In genomic region chr10:31762306-31762705, GRCh38 we compare ENCODE assay signal across 15 cellular contexts.
DNase-seq lines count a peak whose midpoint lies in the region; ATAC-seq and TF ChIP-seq lines count a peak whose summit lies in the region.
"Had no signal": no experiment of that assay in that cellular context is flagged by ENCODE, and none has a peak within 500 bp of the region (broad histone marks: within the 10 kb centered on the region; RNA-seq: fewer than 3 reads in every experiment).

No MANE protein-coding gene starts in this region.

- H3K36me3 ChIP-seq in adipocyte (ENCODE audit: control insufficient read depth, insufficient read depth, low read length, severe bottlenecking) (no peaks in the 10 kb centered on the region), BE2C (no peaks in the 10 kb centered on the region)

- no peak for DNase-seq in activated CD4-positive, alpha-beta T cell treated with anti-CD3 and anti-CD28 coated beads for 36 hours
- no peak for DNase-seq in activated CD4-positive, alpha-beta T cell treated with anti-CD3 and anti-CD28 coated beads, Interleukin-2, amount 10 ng/mL, durations not matched to agents 7 days and 5 days
- DNase-seq in adipocyte (ENCODE audit: low read depth), result peak; percentile 57
- peak; percentile 34 for DNase-seq in fibroblast of gingiva (ENCODE audit: low read depth)
- DNase-seq in AG08396 (ENCODE audit: low spot score), result no peak
- no peak for DNase-seq in BE2C
- no peak for DNase-seq in activated naive CD8-positive, alpha-beta T cell treated with anti-CD3 and anti-CD28 coated beads for 36 hours
- DNase-seq: ACHN; CD4-positive, alpha-beta memory T cell; DMS153; DMS79 treated with DMSO at 0.1 percent for 48 hours; GDM1 had no signal

- H3K9me3 ChIP-seq in adipocyte (ENCODE audit: control insufficient read depth, low read length) (no peaks in the 10 kb centered on the region), BE2C (no peaks in the 10 kb centered on the region)

- peaks cover 15% of the 10 kb centered on the region for H3K4me1 Mint-ChIP-seq in activated CD4-positive, alpha-beta T cell treated with anti-CD3 and anti-CD28 coated beads for 36 hours
- H3K4me1 Mint-ChIP-seq in activated CD4-positive, alpha-beta T cell treated with anti-CD3 and anti-CD28 coated beads, Interleukin-2, amount 10 ng/mL, durations not matched to agents 7 days and 5 days, result peaks cover 15% of the 10 kb centered on the region
- H3K4me1 Mint-ChIP-seq in activated naive CD8-positive, alpha-beta T cell treated with anti-CD3 and anti-CD28 coated beads for 36 hours, result peaks cover 14% of the 10 kb centered on the region

- H3K4me1 ChIP-seq in adipocyte (ENCODE audit: control insufficient read depth, insufficient read depth, low read length) (peaks cover 43% of the 10 kb centered on the region), BE2C (peaks cover 17% of the 10 kb centered on the region)

- no peak for ATAC-seq in activated CD4-positive, alpha-beta T cell treated with anti-CD3 and anti-CD28 coated beads for 36 hours
- ATAC-seq: HCT116, HepG2 had no signal

- H3K9me3 Mint-ChIP-seq in activated CD4-positive, alpha-beta T cell treated with anti-CD3 and anti-CD28 coated beads for 36 hours (ENCODE audit: low read depth), result no peaks in the 10 kb centered on the region
- H3K9me3 Mint-ChIP-seq in activated CD4-positive, alpha-beta T cell treated with anti-CD3 and anti-CD28 coated beads, Interleukin-2, amount 10 ng/mL, durations not matched to agents 7 days and 5 days, result peaks cover 6% of the 10 kb centered on the region
- no peaks in the 10 kb centered on the region for H3K9me3 Mint-ChIP-seq in activated naive CD8-positive, alpha-beta T cell treated with anti-CD3 and anti-CD28 coated beads for 36 hours

- H3K36me3 Mint-ChIP-seq in activated CD4-positive, alpha-beta T cell treated with anti-CD3 and anti-CD28 coated beads for 36 hours (ENCODE audit: low read depth), result peaks cover 3% of the 10 kb centered on the region
- H3K36me3 Mint-ChIP-seq in activated CD4-positive, alpha-beta T cell treated with anti-CD3 and anti-CD28 coated beads, Interleukin-2, amount 10 ng/mL, durations not matched to agents 7 days and 5 days (ENCODE audit: low read depth), result no peaks in the 10 kb centered on the region
- H3K36me3 Mint-ChIP-seq in activated naive CD8-positive, alpha-beta T cell treated with anti-CD3 and anti-CD28 coated beads for 36 hours, result peaks cover 3% of the 10 kb centered on the region

- no peak for TF ChIP-seq CTCF in BE2C (IDR thresholded peaks at IDR 0.05; ENCODE audit: low read depth, low read length)

- no peaks in the 10 kb centered on the region for H3K27me3 Mint-ChIP-seq in activated CD4-positive, alpha-beta T cell treated with anti-CD3 and anti-CD28 coated beads for 36 hours
- peaks cover 2% of the 10 kb centered on the region for H3K27me3 Mint-ChIP-seq in activated CD4-positive, alpha-beta T cell treated with anti-CD3 and anti-CD28 coated beads, Interleukin-2, amount 10 ng/mL, durations not matched to agents 7 days and 5 days
- H3K27me3 Mint-ChIP-seq in activated naive CD8-positive, alpha-beta T cell treated with anti-CD3 and anti-CD28 coated beads for 36 hours, result no peaks in the 10 kb centered on the region
- H3K27me3 Mint-ChIP-seq: B cell; CD4-positive, alpha-beta memory T cell had no signal

- CTCF ChIA-PET in activated CD4-positive, alpha-beta T cell treated with anti-CD3 and anti-CD28 coated beads for 36 hours (lab: Charles Lee), result no interaction called here
- CTCF ChIA-PET in activated CD4-positive, alpha-beta T cell treated with anti-CD3 and anti-CD28 coated beads, Interleukin-2, amount 10 ng/mL, durations not matched to agents 7 days and 5 days (lab: Charles Lee), result no interaction called here

- H3K4me3 ChIP-seq in adipocyte (ENCODE audit: low read length), result no peak overlapping the region
- no peak overlapping the region for H3K4me3 ChIP-seq in BE2C (ENCODE audit: low read depth, low read length)

- no peak overlapping the region for H3K4me3 Mint-ChIP-seq in activated CD4-positive, alpha-beta T cell treated with anti-CD3 and anti-CD28 coated beads for 36 hours
- H3K4me3 Mint-ChIP-seq in activated CD4-positive, alpha-beta T cell treated with anti-CD3 and anti-CD28 coated beads, Interleukin-2, amount 10 ng/mL, durations not matched to agents 7 days and 5 days, result no peak overlapping the region
- H3K4me3 Mint-ChIP-seq in activated naive CD8-positive, alpha-beta T cell treated with anti-CD3 and anti-CD28 coated beads for 36 hours, result no peak overlapping the region
- H3K4me3 Mint-ChIP-seq: B cell had no signal

- POLR2A ChIA-PET in activated CD4-positive, alpha-beta T cell treated with anti-CD3 and anti-CD28 coated beads for 36 hours (lab: Charles Lee), result interaction anchor here (0.6 kb wide), 1 partner anchor 689 kb away, joined by 3 read pairs; no protein-coding TSS in a partner anchor
- POLR2A ChIA-PET in activated CD4-positive, alpha-beta T cell treated with anti-CD3 and anti-CD28 coated beads, Interleukin-2, amount 10 ng/mL, durations not matched to agents 7 days and 5 days (lab: Charles Lee), result no interaction called here

- no peak overlapping the region for H3K9ac ChIP-seq in adipocyte (ENCODE audit: low read length)

- H3K27me3 ChIP-seq in adipocyte (replicated peaks; ENCODE audit: control insufficient read depth, insufficient read depth, low read length), result no peaks in the 10 kb centered on the region
- H3K27me3 ChIP-seq in BE2C, result no peaks in the 10 kb centered on the region

- intact Hi-C loops in activated CD4-positive, alpha-beta T cell treated with anti-CD3 and anti-CD28 coated beads for 36 hours (cut with DNase I, micrococcal nuclease), result loop anchor here (5.0 to 10.0 kb wide), 6 partner anchors 165 to 730 kb away; partner anchors contain the start of genes ARHGAP12 (in 1 of the 2), KIF5B (in 1 of the 2), ZEB1 (in 1 of the 2) and ZNF438 (in 1 of the 2)

- peak overlapping the region; percentile 3 for H3K27ac Mint-ChIP-seq in activated CD4-positive, alpha-beta T cell treated with anti-CD3 and anti-CD28 coated beads for 36 hours
- H3K27ac Mint-ChIP-seq in activated CD4-positive, alpha-beta T cell treated with anti-CD3 and anti-CD28 coated beads, Interleukin-2, amount 10 ng/mL, durations not matched to agents 7 days and 5 days, result no peak overlapping the region
- no peak overlapping the region for H3K27ac Mint-ChIP-seq in activated naive CD8-positive, alpha-beta T cell treated with anti-CD3 and anti-CD28 coated beads for 36 hours

Comparison
In these comparisons a context has a peak if more than half of its experiments do, and no peak if none do; other contexts are left out.
1. DNase-seq: peak in adipocyte (single experiment) and fibroblast of gingiva (single experiment); none in activated CD4-positive, alpha-beta T cell treated with anti-CD3 and anti-CD28 coated beads for 36 hours (single experiment), activated CD4-positive, alpha-beta T cell treated with anti-CD3 and anti-CD28 coated beads, Interleukin-2, amount 10 ng/mL, durations not matched to agents 7 days and 5 days (single experiment), AG08396 (single experiment), BE2C (single experiment) and activated naive CD8-positive, alpha-beta T cell treated with anti-CD3 and anti-CD28 coated beads for 36 hours (single experiment).